Comparison of ENCODE assay signal across 8 cellular contexts in genomic region chr16:58392215-58393137, GRCh38. TPM values are rescaled to one million over a fixed set of nuclear protein-coding genes. Genes with fewer than 3 reads are reported as not detected.
DNase-seq lines count a peak whose midpoint lies in the region; ATAC-seq, FAIRE-seq and TF ChIP-seq lines count a peak whose summit lies in the region.

TSS of gene GINS3 (plus strand) at chr16:58392471. CDS start at chr16:58392602, 131 bp downstream.

- peaks cover 22% of the 10 kb centered on the region for H3K4me1 Mint-ChIP-seq in activated naive CD8-positive, alpha-beta T cell (ENCODE audit: low read depth)

- TF ChIP-seq CTCF in GM10248 (IDR thresholded peaks at IDR 0.05; ENCODE audit: control extremely low read depth, extremely low read depth, low read depth, missing control alignments) (no peak), pancreas (IDR thresholded peaks at IDR 0.05) (no peak), tibial artery (IDR thresholded peaks at IDR 0.05) (no peak)

- POLR2A ChIA-PET in GM10248 (lab: Yijun Ruan, JAX) = interaction anchor here (0.6 kb wide), 1 partner anchor 134 kb away, joined by 4 read pairs; no protein-coding TSS in a partner anchor

- no peaks in the 10 kb centered on the region for H3K27me3 Mint-ChIP-seq in activated naive CD8-positive, alpha-beta T cell

- H3K4me1 ChIP-seq in pancreas = no peaks in the 10 kb centered on the region
- H3K4me1 ChIP-seq in tibial artery = peaks cover 0 to 6% (median 3%) of the 10 kb centered on the region in 4 donors

- peak; percentile 92 for DNase-seq in GM10248 (ENCODE audit: extremely low spot score)
- peak; percentile 91 for DNase-seq in NCI-H1092 treated with DMSO at 0.1 percent for 48 hours (lab: John Stamatoyannopoulos, UW)
- peak; percentile 75 for DNase-seq in SKM-1 treated with dmso at 0.1 percent for 144 hours (lab: John Stamatoyannopoulos, UW; ENCODE audit: unreplicated experiment)
- peak; percentile 91 for DNase-seq in Right ventricle myocardium inferior (ENCODE audit: missing footprints)
- peak; percentile 83 to 91 (median 88) for DNase-seq in pancreas
- peak; percentile 84 to 91 for DNase-seq in tibial artery

- peak; percentile 94 for ATAC-seq in HG02610 (IDR thresholded peaks at IDR 0.05; ENCODE audit: unreplicated experiment)
- peak; percentile 97 for ATAC-seq in Right ventricle myocardium inferior
- peak; percentile 98 to 100 (median 99) for ATAC-seq in pancreas

- CTCF ChIA-PET in GM10248 (lab: Yijun Ruan, JAX) = interaction anchor here (1.2 to 1.4 kb wide), 2 partner anchors 56 to 102 kb away, joined by 3 to 5 read pairs; no protein-coding TSS in a partner anchor

- intact Hi-C loops in Right ventricle myocardium inferior (cut with DNase I) (loop anchor here (5.0 to 10.0 kb wide), 3 partner anchors 45 to 242 kb away; no protein-coding TSS in a partner anchor), pancreas (cut with DNase I) (no loop called here), tibial artery (cut with DNase I; ENCODE audit: low total_unique reads) (no loop called here)

- FAIRE-seq in pancreas (lab: Jason Lieb, UNC) = no peak

- peak within 1 kb of the TSS; percentile 100 for H3K27ac Mint-ChIP-seq in activated naive CD8-positive, alpha-beta T cell

- no peaks in the 10 kb centered on the region for H3K36me3 ChIP-seq in pancreas
- no peaks in the 10 kb centered on the region for H3K36me3 ChIP-seq in tibial artery

- H3K9me3 Mint-ChIP-seq in activated naive CD8-positive, alpha-beta T cell (ENCODE audit: low read depth) = no peaks in the 10 kb centered on the region

- no peaks in the 10 kb centered on the region for H3K36me3 Mint-ChIP-seq in activated naive CD8-positive, alpha-beta T cell

- H3K9me3 ChIP-seq in pancreas (no peaks in the 10 kb centered on the region), tibial artery (no peaks in the 10 kb centered on the region)

- WGBS in pancreas, 2 donors = 0% methylated on average over 66 to 67 of the region's 67 CpGs

- peak within 1 kb of the TSS; percentile 94 to 97 (median 96) for H3K4me3 ChIP-seq in pancreas
- peak within 1 kb of the TSS; percentile 79 to 81 for H3K4me3 ChIP-seq in tibial artery

- peak within 1 kb of the TSS; percentile 99 for H3K4me3 Mint-ChIP-seq in activated naive CD8-positive, alpha-beta T cell

- H3K27ac ChIP-seq in pancreas = peak within 1 kb of the TSS; percentile 59 to 80 (median 67)
- H3K27ac ChIP-seq in tibial artery = peak within 1 kb of the TSS; percentile 61 to 76

- H3K27me3 ChIP-seq in pancreas (no peaks in the 10 kb centered on the region), tibial artery (no peaks in the 10 kb centered on the region)

RNA-seq across cellular contexts. Expression of gene GINS3, which starts in this region (rescaled TPM):
- 6.5 TPM for total RNA-seq in Right ventricle myocardium inferior
- total RNA-seq in pancreas = 1 to 10 TPM in 2 of 6 donors, under 1 TPM in 4; 0.56 to 1.5 (median 0.72) TPM
- polyA plus RNA-seq in pancreas = 1 to 10 TPM in 1 of 2 donors, under 1 TPM in 1; 0.99 to 2.0 TPM

Comparison
In these comparisons a context has a peak if more than half of its experiments do, and no peak if none do; other contexts are left out.
1. Peak in every context shown above with its lines: DNase-seq, ATAC-seq, H3K4me3 ChIP-seq and H3K27ac ChIP-seq.